ENCODE assay signal across 2 cellular contexts in the genomic region with DNA sequence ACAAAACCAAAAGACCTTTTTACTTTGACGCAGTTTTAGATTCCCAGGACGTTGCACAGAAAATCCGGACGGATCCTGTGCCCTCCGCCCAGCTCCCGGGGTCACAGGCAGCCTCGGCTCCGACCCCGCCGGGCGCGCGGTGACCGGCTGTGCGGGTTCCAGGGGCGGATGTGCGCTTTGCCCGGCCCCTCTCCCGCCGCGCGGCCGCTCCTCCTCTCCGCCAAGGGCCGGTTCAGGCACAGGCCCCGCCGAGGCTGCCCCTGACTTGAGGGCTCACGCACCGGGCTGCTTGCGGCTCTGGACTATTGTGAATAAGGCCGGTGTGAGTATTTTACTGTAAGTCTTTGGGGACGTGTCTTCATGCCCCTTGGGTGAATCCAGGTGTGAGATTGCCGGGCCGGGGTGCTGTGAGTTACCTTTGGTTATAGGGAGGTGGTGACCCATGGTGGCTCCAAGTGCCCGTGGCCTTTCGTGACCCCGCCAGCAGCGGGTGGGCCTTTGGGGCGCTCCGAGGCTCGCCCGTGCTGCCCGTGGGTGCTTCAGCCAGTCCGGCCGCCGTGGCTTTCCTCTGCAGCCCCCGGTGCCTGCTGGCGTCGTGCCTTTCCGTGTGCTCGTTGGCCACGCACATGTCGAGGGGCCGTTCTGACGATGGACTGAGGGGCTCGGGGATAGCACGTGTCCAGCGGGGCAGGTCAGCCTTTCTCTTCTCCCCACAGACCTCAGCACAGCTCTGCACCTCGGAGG.
TF ChIP-seq lines count a peak whose summit lies in the region.

No MANE protein-coding gene starts in this region.

TF ChIP-seq in endothelial cell of umbilical vein, 7 proteins besides CTCF, POLR2A, EP300 and RAD21 (continued from another document):
- TF ChIP-seq FOS (IDR thresholded peaks at IDR 0.05; ENCODE audit: borderline replicate concordance, insufficient read depth, low read length): no peak
- TF ChIP-seq MYC (IDR thresholded peaks at IDR 0.05; ENCODE audit: low read depth, low read length): no peak
- TF ChIP-seq GATA2 (IDR thresholded peaks at IDR 0.05; ENCODE audit: insufficient read depth, insufficient read length, low read depth, low read length): no peak
- TF ChIP-seq POLR2AphosphoS5 (IDR thresholded peaks at IDR 0.05; ENCODE audit: insufficient read depth, low read depth, low read length): no peak
- no peak for TF ChIP-seq EZH2 (IDR thresholded peaks at IDR 0.05; ENCODE audit: borderline replicate concordance, low read depth, low read length, severe bottlenecking)

TF ChIP-seq in GM12891, 5 proteins besides CTCF, POLR2A, EP300 and RAD21 (continued from another document):
- TF ChIP-seq POLR2AphosphoS5 (IDR thresholded peaks at IDR 0.05; ENCODE audit: low read depth, low read length): no peak
